12 cellular contexts compared by ENCODE assay signal in the genomic region with DNA sequence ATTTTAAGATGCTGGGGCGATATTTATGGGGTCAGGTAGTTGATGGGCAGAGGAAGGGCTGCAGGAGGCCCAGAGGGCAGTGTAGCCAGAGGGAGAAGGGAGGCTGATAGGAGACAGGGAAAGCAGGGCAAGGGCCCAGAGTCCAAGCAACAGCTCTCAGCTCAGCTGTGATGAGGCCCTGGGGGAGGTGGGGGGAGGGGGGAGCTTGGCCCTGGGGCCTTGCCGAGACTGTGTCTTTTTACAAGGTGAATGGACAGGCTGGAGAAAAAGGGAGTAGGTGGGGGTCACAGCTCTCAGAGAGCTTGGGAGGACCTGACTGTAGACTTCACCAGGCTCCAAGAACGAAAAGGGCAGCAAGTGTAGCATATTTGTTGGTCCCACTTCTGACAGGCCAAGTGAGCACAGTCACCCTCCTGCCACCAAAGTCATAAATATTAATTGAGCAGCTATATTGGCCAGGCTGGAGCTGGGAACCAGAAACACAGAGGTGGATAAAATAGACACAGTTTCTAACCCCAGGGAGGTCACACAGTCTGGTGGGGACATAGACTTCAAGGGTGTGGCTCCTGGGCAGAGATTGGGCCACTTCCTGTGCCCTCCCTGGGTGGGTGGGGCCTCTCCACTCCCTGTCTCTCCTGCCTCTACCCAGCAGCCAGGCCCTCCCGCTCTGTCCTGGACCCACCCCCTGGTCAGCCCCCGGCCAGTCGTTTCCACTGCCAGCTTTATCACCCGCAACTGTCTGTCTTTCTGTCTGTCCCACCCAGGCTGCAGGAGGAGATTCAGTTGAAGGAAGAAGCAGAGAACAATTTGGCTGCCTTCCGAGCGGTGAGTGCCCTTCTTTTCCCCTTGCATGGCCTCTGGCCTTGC. TPM values are rescaled to one million over a fixed set of nuclear protein-coding genes. Genes with fewer than 3 reads are reported as not detected.
DNase-seq lines count a peak whose midpoint lies in the region; ATAC-seq, FAIRE-seq and TF ChIP-seq lines count a peak whose summit lies in the region.
"Had no signal": no experiment of that assay in that cellular context is flagged by ENCODE, and none has a peak within 500 bp of the region (broad histone marks: within the 10 kb centered on the region; RNA-seq: fewer than 3 reads in every experiment).

No MANE protein-coding gene starts in this region.

- peak overlapping the region; percentile 58 for H3K27ac Mint-ChIP-seq in astrocyte (ENCODE audit: unreplicated experiment)

- FAIRE-seq in astrocyte (lab: Jason Lieb, UNC), result no peak

- H4K20me1 ChIP-seq in HCT116 (ENCODE audit: insufficient read depth) (no peaks in the 10 kb centered on the region), astrocyte (ENCODE audit: insufficient read depth, low read length) (no peaks in the 10 kb centered on the region)

- no peaks in the 10 kb centered on the region for H3K9me3 Mint-ChIP-seq in astrocyte (ENCODE audit: unreplicated experiment)

- in situ Hi-C loops in gastrocnemius medialis (cut with MboI; ENCODE audit: low sequenced_read_pairs in 4 of 4), result no loop called here

- CTCF ChIA-PET in HCT116 (lab: Charles Lee), result interaction anchor here (1.0 to 1.5 kb wide), 2 partner anchors 14 to 110 kb away, joined by 3 to 4 read pairs; no protein-coding TSS in a partner anchor

- POLR2A ChIA-PET in HCT116 (lab: Charles Lee), result no interaction called here

- H2AFZ ChIP-seq in HCT116 (ENCODE audit: low read depth, low read length, poor library complexity, severe bottlenecking) (no peak overlapping the region), astrocyte (ENCODE audit: low read depth, low read length) (no peak overlapping the region)

- no peaks in the 10 kb centered on the region for H3K9me3 ChIP-seq in HCT116 (ENCODE audit: control insufficient read depth in 1 of 2, insufficient read depth in 1 of 2, low read depth in 1 of 2, low read length in 2 of 2)
- no peaks in the 10 kb centered on the region for H3K9me3 ChIP-seq in astrocyte (ENCODE audit: insufficient read depth, low read depth, low read length)
- H3K9me3 ChIP-seq in iPS-15b (ENCODE audit: control insufficient read depth, insufficient read depth, low read length), result no peaks in the 10 kb centered on the region
- no peaks in the 10 kb centered on the region for H3K9me3 ChIP-seq in gastrocnemius medialis
- H3K9me3 ChIP-seq: spleen had no signal

- no peak for TF ChIP-seq RAD21 in HCT116 (IDR thresholded peaks at IDR 0.05; ENCODE audit: low read depth)

- no peaks in the 10 kb centered on the region for H3K36me3 Mint-ChIP-seq in astrocyte (ENCODE audit: low read depth, unreplicated experiment)
- H3K36me3 Mint-ChIP-seq: naive B cell had no signal

- peaks cover 22% of the 10 kb centered on the region for H3K27me3 Mint-ChIP-seq in astrocyte (ENCODE audit: low read depth, unreplicated experiment)

- H3K27ac ChIP-seq in HCT116 (ENCODE audit: low read depth, low read length), result no peak overlapping the region
- no peak overlapping the region for H3K27ac ChIP-seq in astrocyte (ENCODE audit: low read depth, low read length)
- peak overlapping the region; percentile 95 to 100 (median 98) for H3K27ac ChIP-seq in gastrocnemius medialis
- H3K27ac ChIP-seq: spleen had no signal

- no peak overlapping the region for H3K4me3 Mint-ChIP-seq in astrocyte (ENCODE audit: unreplicated experiment)
- H3K4me3 Mint-ChIP-seq: naive B cell had no signal

- H3K4me1 ChIP-seq in HCT116 (ENCODE audit: control insufficient read depth in 1 of 2, insufficient read depth in 2 of 2, low read length in 2 of 2) (peaks cover 0 to 13% of the 10 kb centered on the region in 2 experiments; a peak in 2 of 4 replicates), astrocyte (ENCODE audit: insufficient read depth, low read length) (peaks cover 25% of the 10 kb centered on the region), iPS-15b (ENCODE audit: control insufficient read depth, insufficient read depth, low read length) (peaks cover 12% of the 10 kb centered on the region), gastrocnemius medialis (peaks cover 52 to 77% of the 10 kb centered on the region in 2 donors)

- H3K9ac ChIP-seq in HCT116 (ENCODE audit: low read length) (no peak overlapping the region), astrocyte (ENCODE audit: low read length) (no peak overlapping the region), iPS-15b (ENCODE audit: low read depth, low read length) (no peak overlapping the region)

- H3K79me2 ChIP-seq in HCT116 (ENCODE audit: insufficient read depth, low read length), result no peaks in the 10 kb centered on the region
- H3K79me2 ChIP-seq in astrocyte (ENCODE audit: insufficient read depth, low read length), result no peaks in the 10 kb centered on the region

- TF ChIP-seq CTCF in HCT116 (IDR thresholded peaks at IDR 0.05 in 2 of 3, conservative IDR thresholded peaks at IDR 0.05 in 1 of 3; ENCODE audit: borderline replicate concordance in 1 of 3, insufficient read depth in 1 of 3, low read depth in 2 of 3, low read length in 2 of 3) (no peak), astrocyte (IDR thresholded peaks at IDR 0.05; ENCODE audit: insufficient read depth, low read depth, low read length) (no peak), gastrocnemius medialis (IDR thresholded peaks at IDR 0.05 in 4 of 5, conservative IDR thresholded peaks at IDR 0.05 in 1 of 5) (no peak)

- no peak for DNase-seq in HCT116 (ENCODE audit: low read depth, low spot score)
- DNase-seq in astrocyte (ENCODE audit: low read depth), result no peak
- peak; percentile 89 to 95 for DNase-seq in gastrocnemius medialis
- DNase-seq in NCI-H1048 (lab: John Stamatoyannopoulos, UW), result no peak
- no peak for DNase-seq in NCI-H2029 treated with DMSO at 0.1 percent for 48 hours (lab: John Stamatoyannopoulos, UW)
- DNase-seq: activated CD4-positive, CD25-positive, alpha-beta regulatory T cell treated with anti-CD3 and anti-CD28 coated beads, Interleukin-2, amount 50 U/mL, for 72 hours; naive B cell; NCI-H2081; spleen had no signal

- H3K4me1 Mint-ChIP-seq in astrocyte (ENCODE audit: low read depth, unreplicated experiment), result peaks cover 6% of the 10 kb centered on the region

- H3K4me3 ChIP-seq in HCT116 (replicated peaks in 1 of 2; ENCODE audit: low read depth in 1 of 2, low read length in 2 of 2) (no peak overlapping the region), astrocyte (ENCODE audit: insufficient read depth, low read depth, low read length) (no peak overlapping the region), iPS-15b (ENCODE audit: low read depth, low read length) (peak overlapping the region; percentile 32), gastrocnemius medialis (peak overlapping the region; percentile 75 to 95 (median 83))

- ATAC-seq in HCT116 (peak; percentile 94), gastrocnemius medialis (peak; percentile 57 to 61), HG03095 (IDR thresholded peaks at IDR 0.05; ENCODE audit: unreplicated experiment) (no peak), GM18861 (IDR thresholded peaks at IDR 0.05; ENCODE audit: unreplicated experiment) (no peak)

- H3K9me2 ChIP-seq in HCT116 (ENCODE audit: insufficient read depth), result no peaks in the 10 kb centered on the region

- RAD21 ChIA-PET in HCT116 (lab: Charles Lee; ENCODE audit: low non-redundant PET in 1 of 2, low total read pairs in 2 of 2, uncharacterized antibody in 2 of 2, unreplicated experiment in 2 of 2), result no interaction called here

- intact Hi-C loops in HCT116 (cut with micrococcal nuclease) (no loop called here), gastrocnemius medialis (cut with DNase I; ENCODE audit: low total_unique reads) (loop anchor here (2.0 to 10.0 kb wide), 2 partner anchors 15 to 1585 kb away; a partner anchor contains a TSS)

- TF ChIP-seq POLR2A in HCT116 (IDR thresholded peaks at IDR 0.05; ENCODE audit: borderline replicate concordance, extremely low read depth, insufficient read depth, insufficient read length) (no peak), gastrocnemius medialis (IDR thresholded peaks at IDR 0.05) (peak; percentile 78 to 86)

- BruUV-seq in HCT116 (replicated peaks; lab: Mats Ljungman, UMichigan), result no TSS peak

- H3K36me3 ChIP-seq in HCT116 (ENCODE audit: control insufficient read depth in 1 of 2, insufficient read depth in 2 of 2, low read length in 2 of 2) (no peaks in the 10 kb centered on the region), astrocyte (ENCODE audit: insufficient read depth, low read length) (no peaks in the 10 kb centered on the region), iPS-15b (ENCODE audit: control insufficient read depth, insufficient read depth, low read length) (no peaks in the 10 kb centered on the region), gastrocnemius medialis (peaks cover 0 to 42% of the 10 kb centered on the region in 2 donors)
- H3K36me3 ChIP-seq: spleen had no signal

- no peaks in the 10 kb centered on the region for H3K27me3 ChIP-seq in HCT116 (ENCODE audit: insufficient read depth, low read length)
- peaks cover 3% of the 10 kb centered on the region for H3K27me3 ChIP-seq in astrocyte (ENCODE audit: insufficient read depth, low read length)
- peaks cover 21% of the 10 kb centered on the region for H3K27me3 ChIP-seq in iPS-15b (ENCODE audit: control insufficient read depth, insufficient read depth, low read length)
- H3K27me3 ChIP-seq in gastrocnemius medialis, result no peaks in the 10 kb centered on the region

- H3K4me2 ChIP-seq in HCT116 (ENCODE audit: low read length) (peak overlapping the region; percentile 39), astrocyte (ENCODE audit: low read length) (no peak overlapping the region)

TF ChIP-seq in HCT116, 20 proteins besides CTCF, POLR2A, EP300 and RAD21 (continues in another document):
- TF ChIP-seq, protein P1, sequence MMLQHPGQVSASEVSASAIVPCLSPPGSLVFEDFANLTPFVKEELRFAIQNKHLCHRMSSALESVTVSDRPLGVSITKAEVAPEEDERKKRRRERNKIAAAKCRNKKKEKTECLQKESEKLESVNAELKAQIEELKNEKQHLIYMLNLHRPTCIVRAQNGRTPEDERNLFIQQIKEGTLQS (IDR thresholded peaks at IDR 0.05), result no peak
- TF ChIP-seq ELF1 (IDR thresholded peaks at IDR 0.05; ENCODE audit: borderline replicate concordance, low read depth), result no peak
- TF ChIP-seq EZH2 (IDR thresholded peaks at IDR 0.05), result no peak

RNA-seq across cellular contexts. Expression of a gene that starts 1.4 kb away (rescaled TPM):
- total RNA-seq in HCT116 (2021; ENCODE audit: unreplicated experiment), result 4.2 TPM
- polyA plus RNA-seq in HCT116 (2012), result 5.4 and 7.3 TPM in 2 replicates
- 5.2 and 5.4 TPM in 2 replicates for total RNA-seq in astrocyte
- total RNA-seq in gastrocnemius medialis, result over 10,000 TPM; 19,008 to 28,635 (median 23,575) TPM

RNA-seq across cellular contexts. Expression of a gene that starts 15.1 kb away (rescaled TPM):
- total RNA-seq in HCT116 (2021; ENCODE audit: unreplicated experiment), result 56.6 TPM
- polyA plus RNA-seq in HCT116 (2012), result 52.7 and 53.2 TPM in 2 replicates
- total RNA-seq in astrocyte, result 71.2 and 76.1 TPM in 2 replicates
- total RNA-seq in gastrocnemius medialis, result 100 to 1,000 TPM; 104 to 387 (median 222) TPM

RNA-seq across cellular contexts. Expression of a gene that starts 31.9 kb away (rescaled TPM):
- 80.1 TPM for total RNA-seq in HCT116 (2021; ENCODE audit: unreplicated experiment)
- 106 and 109 TPM in 2 replicates for polyA plus RNA-seq in HCT116 (2012)
- total RNA-seq in astrocyte, result 44.8 and 53.9 TPM in 2 replicates
- 100 to 1,000 TPM in 1 of 4 donors, 10 to 100 TPM in 3; 56.0 to 147 (median 65.3) TPM for total RNA-seq in gastrocnemius medialis

Comparison
In these comparisons a context has a peak if more than half of its experiments do, and no peak if none do; other contexts are left out.
1. ATAC-seq: peak in HCT116 (single experiment) and gastrocnemius medialis (2 of 2); none in HG03095 (single experiment) and GM18861 (single experiment).
2. DNase-seq: peak in gastrocnemius medialis (2 of 2); none in HCT116 (single experiment), astrocyte (single experiment), NCI-H1048 (single experiment) and NCI-H2029 treated with DMSO at 0.1 percent for 48 hours (single experiment).
3. H3K27ac ChIP-seq: peak in gastrocnemius medialis (4 of 4); none in HCT116 (single experiment) and astrocyte (single experiment).
4. H3K4me3 ChIP-seq: peak in iPS-15b (single experiment) and gastrocnemius medialis (4 of 4); none in HCT116 (0 of 2) and astrocyte (single experiment).
5. RNA of a gene that starts 1.4 kb away (total RNA-seq): 19,008 to 28,635 TPM in gastrocnemius medialis; 5.2 to 5.4 TPM in astrocyte and 4.2 TPM in HCT116 (single experiment); every median in the first group is over 1,000 times any median in the second.